8 cellular contexts compared by ENCODE assay signal in the genomic region with DNA sequence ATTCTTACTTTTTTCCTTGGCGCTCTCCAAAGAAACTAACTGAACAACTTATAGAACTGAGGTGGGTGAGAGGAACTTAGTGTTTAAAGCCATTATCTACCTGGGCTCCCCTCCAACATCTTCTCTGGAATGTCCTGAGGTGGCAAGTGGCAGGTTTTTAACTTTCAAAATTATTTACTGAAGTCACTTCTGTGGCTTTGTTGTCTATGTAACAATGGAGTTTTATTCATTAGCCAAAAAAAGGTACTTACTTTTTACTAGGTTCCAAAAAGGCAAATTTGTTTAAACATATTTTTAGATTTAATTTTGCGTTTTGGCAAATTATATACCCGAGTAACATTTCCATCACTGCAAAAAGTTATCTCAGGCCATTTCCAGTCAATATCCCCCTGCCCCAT.
A peak's percentile ranks its signal among the peaks of the same experiment; 100 is the strongest.
DNase-seq lines count a peak whose midpoint lies in the region; ATAC-seq and TF ChIP-seq lines count a peak whose summit lies in the region.

No MANE protein-coding gene starts in this region.

- peak overlapping the region; percentile 96 for H3K4me3 Mint-ChIP-seq in memory B cell

- TF ChIP-seq CTCF in AG09309 (IDR thresholded peaks at IDR 0.05; ENCODE audit: control insufficient read depth, insufficient read depth, low read depth, low read length, missing control alignments) = no peak
- TF ChIP-seq CTCF in HL-60 (IDR thresholded peaks at IDR 0.05; ENCODE audit: insufficient read depth, low read length) = no peak
- no peak for TF ChIP-seq CTCF in astrocyte of the spinal cord (IDR thresholded peaks at IDR 0.05; ENCODE audit: low read depth, low read length)

- H3K27ac Mint-ChIP-seq in memory B cell = peak overlapping the region; percentile 87

- in situ Hi-C loops in astrocyte of the spinal cord (cut with HindIII; ENCODE audit: low sequenced_read_pairs) = no loop called here

- no peaks in the 10 kb centered on the region for H3K27me3 Mint-ChIP-seq in memory B cell

- H3K27me3 ChIP-seq in HL-60 (ENCODE audit: insufficient read depth, poor library complexity, severe bottlenecking) = no peaks in the 10 kb centered on the region

- peaks cover 17% of the 10 kb centered on the region for H3K36me3 Mint-ChIP-seq in memory B cell

- ATAC-seq in memory B cell (ENCODE audit: low read depth) = no peak

- no peaks in the 10 kb centered on the region for H3K9me3 Mint-ChIP-seq in memory B cell

- peaks cover 18% of the 10 kb centered on the region for H3K4me1 Mint-ChIP-seq in memory B cell

- intact Hi-C loops in head of caudate nucleus (cut with DNase I) = no loop called here

- peak overlapping the region; percentile 99 for H3K27ac ChIP-seq in HL-60 (replicated peaks)

- H3K4me3 ChIP-seq in AG09309 (ENCODE audit: control insufficient read depth, low read depth, low read length) = peak overlapping the region; percentile 84
- H3K4me3 ChIP-seq in HL-60 (replicated peaks; ENCODE audit: insufficient read depth, low read length) = peak overlapping the region; percentile 89
- peak overlapping the region; percentile 88 for H3K4me3 ChIP-seq in astrocyte of the spinal cord (ENCODE audit: low read depth, low read length)

- DNase-seq in AG09309 (ENCODE audit: low read depth) (no peak), HL-60 (ENCODE audit: low read depth in 1 of 2, low spot score in 1 of 2) (no peak), astrocyte of the spinal cord (ENCODE audit: low read depth, low spot score) (no peak), memory B cell (ENCODE audit: low spot score in 2 of 2) (no peak), SIG-M5 treated with dmso at 0.1 percent for 504 hours (lab: John Stamatoyannopoulos, UW; ENCODE audit: unreplicated experiment) (no peak), NCI-H2107 treated with DMSO at 0.1 percent for 48 hours (lab: John Stamatoyannopoulos, UW; ENCODE audit: unreplicated experiment) (no peak), head of caudate nucleus (no peak)
- no peak for DNase-seq in stimulated activated CD4-positive, alpha-beta T cell treated with anti-CD3 and anti-CD28 coated beads, Interleukin-12 subunit alpha, Interleukin-12 subunit beta, amount 100 ng/mL, for 4 hours
